Comparison of ENCODE assay signal across 7 cellular contexts in genomic region chr6:31897612-31898199, GRCh38. TPM values are rescaled to one million over a fixed set of nuclear protein-coding genes. Genes with fewer than 3 reads are reported as not detected.
DNase-seq lines count a peak whose midpoint lies in the region; ATAC-seq lines count a peak whose summit lies in the region.

EHMT2 (minus strand) TSS chr6:31897698; CDS start chr6:31897677, 21 bp downstream.

- ATAC-seq in GM18498 (IDR thresholded peaks at IDR 0.05; ENCODE audit: unreplicated experiment) (peak; percentile 57), HG03175 (IDR thresholded peaks at IDR 0.05; ENCODE audit: unreplicated experiment) (peak; percentile 61)

- DNase-seq in NCI-H460 (ENCODE audit: extremely low read depth, low read depth) (peak; percentile 61), cerebellum (ENCODE audit: low spot score) (peak; percentile 93), kidney glomerular epithelial cell (lab: John Stamatoyannopoulos, UW) (peak; percentile 73)
- DNase-seq in activated CD4-positive, alpha-beta T cell treated with anti-CD3 and anti-CD28 coated beads for 1 hour: peak; percentile 74
- peak; percentile 72 to 84 for DNase-seq in stimulated activated CD4-positive, alpha-beta T cell treated with anti-CD3 and anti-CD28 coated beads, Interleukin-15, amount 100 ng/mL, for 48 hours (ENCODE audit: low read depth in 2 of 2)

RNA-seq across cellular contexts. Expression of gene EHMT2, which starts in this region (rescaled TPM):
- 19.3 and 19.9 TPM in 2 replicates for total RNA-seq in NCI-H460 (2014; rRNA removed; shearing (Covaris generic))
- 58.2 and 60.1 TPM in 2 replicates for polyA plus RNA-seq in NCI-H460 (2014; cell fraction: nucleus; rRNA removed)
- 65.1 TPM for total RNA-seq in cerebellum

Comparison
In these comparisons a context has a peak if more than half of its experiments do, and no peak if none do; other contexts are left out.
1. Peak in every context shown above with its lines: DNase-seq and ATAC-seq.